Comparison of ENCODE assay signal across 13 cellular contexts in the genomic region with DNA sequence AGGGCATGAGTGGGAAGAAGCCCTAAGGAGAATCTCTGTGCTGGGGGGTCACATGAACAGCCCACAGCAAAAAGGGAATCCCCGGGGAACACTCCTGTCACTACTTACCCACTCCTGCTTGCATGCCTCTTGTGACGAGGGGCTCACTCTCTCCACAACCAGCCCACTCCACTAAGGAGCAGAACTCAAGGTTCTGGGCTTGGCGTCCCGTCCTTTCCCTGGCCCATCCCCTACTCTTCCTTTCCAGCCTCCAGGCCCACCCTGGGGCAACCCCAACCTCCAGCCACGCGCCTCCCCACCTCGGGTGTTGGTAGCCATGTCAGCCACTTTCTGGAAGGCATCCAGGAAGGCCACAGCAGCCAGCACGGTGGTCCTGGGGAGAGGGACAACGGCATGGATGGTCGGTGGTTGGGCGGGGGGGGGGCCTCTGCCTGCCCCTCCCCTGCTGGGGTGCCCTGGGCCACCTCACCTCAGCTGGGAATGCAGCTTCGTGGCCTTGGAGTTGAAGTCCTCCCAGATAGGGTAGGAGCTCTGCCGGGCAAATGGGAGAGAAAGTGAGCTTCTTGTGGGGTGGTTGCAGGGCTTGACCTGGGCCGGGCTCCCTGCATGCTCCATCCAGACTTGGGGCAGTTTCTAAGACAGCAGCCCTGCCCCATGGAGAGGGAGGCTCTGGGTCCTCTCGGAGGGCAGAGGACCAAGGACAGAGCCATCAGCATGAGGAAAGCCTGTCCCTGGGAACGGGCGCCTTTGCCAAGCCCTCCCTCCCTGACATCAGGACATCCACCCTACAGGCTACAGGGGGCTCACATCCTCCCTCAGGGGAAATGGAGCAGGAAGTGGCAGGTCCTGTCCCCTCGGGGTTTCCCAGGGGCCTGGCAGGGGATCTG. TPM values are rescaled to one million over a fixed set of nuclear protein-coding genes. Genes with fewer than 3 reads are reported as not detected.
DNase-seq lines count a peak whose midpoint lies in the region; ATAC-seq and TF ChIP-seq lines count a peak whose summit lies in the region.
"Had no signal": no experiment of that assay in that cellular context is flagged by ENCODE, and none has a peak within 500 bp of the region (broad histone marks: within the 10 kb centered on the region; RNA-seq: fewer than 3 reads in every experiment).

No MANE protein-coding gene starts in this region.

- peak overlapping the region; percentile 34 for H3K9ac ChIP-seq in Loucy (ENCODE audit: low read depth, low read length, poor library complexity, severe bottlenecking)
- H3K9ac ChIP-seq in mesenchymal stem cell (ENCODE audit: low read length) = peak overlapping the region; percentile 24

- H2AFZ ChIP-seq in Loucy (ENCODE audit: low read length) (no peak overlapping the region), mesenchymal stem cell (ENCODE audit: low read depth, low read length) (no peak overlapping the region)

- H3K18ac ChIP-seq in mesenchymal stem cell (ENCODE audit: low read depth in 1 of 2, low read length in 2 of 2) = peak overlapping the region; percentile 3 to 42

- no peaks in the 10 kb centered on the region for H3K9me3 ChIP-seq in Loucy (ENCODE audit: insufficient read depth, low read depth, low read length)
- H3K9me3 ChIP-seq in mesenchymal stem cell (ENCODE audit: control insufficient read depth, low read length) = no peaks in the 10 kb centered on the region
- H3K9me3 ChIP-seq in suprapubic skin = no peaks in the 10 kb centered on the region

- H2BK15ac ChIP-seq in mesenchymal stem cell (ENCODE audit: low read depth, poor library complexity, severe bottlenecking) = no peak overlapping the region

- H4K91ac ChIP-seq in mesenchymal stem cell (ENCODE audit: low read length) = peak overlapping the region; percentile 43

- H3K27me3 ChIP-seq in Loucy (ENCODE audit: insufficient read depth, low read length, poor library complexity, severe bottlenecking) (no peaks in the 10 kb centered on the region), dorsolateral prefrontal cortex (no peaks in the 10 kb centered on the region), mesenchymal stem cell (ENCODE audit: control insufficient read depth in 1 of 2, insufficient read depth in 1 of 2, low read length in 2 of 2) (no peaks in the 10 kb centered on the region), suprapubic skin (no peaks in the 10 kb centered on the region)

- H2BK120ac ChIP-seq in mesenchymal stem cell (ENCODE audit: low read depth, low read length) = no peak overlapping the region

- intact Hi-C loops in dorsolateral prefrontal cortex (cut with DNase I) = loop anchor here (1.0 to 5.0 kb wide), 5 partner anchors 44 to 91 kb away; no protein-coding TSS in a partner anchor

- H4K8ac ChIP-seq in mesenchymal stem cell (ENCODE audit: low read length) = no peak overlapping the region

- peak overlapping the region in 1 of 2 experiments; percentile 91 for H3K14ac ChIP-seq in mesenchymal stem cell (ENCODE audit: low read length in 2 of 2)

- no peak for TF ChIP-seq EP300 in suprapubic skin (IDR thresholded peaks at IDR 0.05)

- H3K36me3 ChIP-seq in Loucy (ENCODE audit: insufficient read depth, low read length) (no peaks in the 10 kb centered on the region; the same call in 1 of the 2 replicates), mesenchymal stem cell (ENCODE audit: control insufficient read depth in 1 of 2, insufficient read depth in 2 of 2, low read depth in 1 of 2, low read length in 2 of 2) (peaks cover 48 to 62% of the 10 kb centered on the region in 2 experiments), suprapubic skin (peaks cover 48% of the 10 kb centered on the region)

- no peak for TF ChIP-seq CTCF in Loucy (conservative IDR thresholded peaks at IDR 0.05; ENCODE audit: low read length)
- TF ChIP-seq CTCF in dorsolateral prefrontal cortex (IDR thresholded peaks at IDR 0.05 in 54 of 56, conservative IDR thresholded peaks at IDR 0.05 in 2 of 56; ENCODE audit: low read depth in 1 of 56, partially characterized antibody in 56 of 56) = no peak
- TF ChIP-seq CTCF in suprapubic skin (IDR thresholded peaks at IDR 0.05) = no peak

- no peak for ATAC-seq in HG03097 (IDR thresholded peaks at IDR 0.05; ENCODE audit: low FRiP score, unreplicated experiment)
- ATAC-seq in HG03139 (IDR thresholded peaks at IDR 0.05; ENCODE audit: unreplicated experiment) = no peak
- ATAC-seq in HG03095 (IDR thresholded peaks at IDR 0.05; ENCODE audit: unreplicated experiment) = no peak

- H3K9me2 ChIP-seq in Loucy (replicated peaks; ENCODE audit: low read depth, low read length) = no peaks in the 10 kb centered on the region

- H2BK5ac ChIP-seq in mesenchymal stem cell (ENCODE audit: low read depth, low read length, poor library complexity, severe bottlenecking) = no peak overlapping the region

- WGBS in mesenchymal stem cell = 87% methylated on average over 18 of the region's 18 CpGs
- WGBS in suprapubic skin = 56% methylated on average over 17 of the region's 18 CpGs

- H2AK5ac ChIP-seq in mesenchymal stem cell (ENCODE audit: low read length, severe bottlenecking) = peak overlapping the region; percentile 19

- DNase-seq in dorsolateral prefrontal cortex (no peak), mesenchymal stem cell (peak; percentile 24), suprapubic skin (ENCODE audit: low spot score in 2 of 2) (no peak), HCEC 1CT (no peak)
- DNase-seq: activated CD4-positive, alpha-beta memory T cell treated with anti-CD3 and anti-CD28 coated beads for 36 hours; activated naive CD4-positive, alpha-beta T cell treated with Interleukin-2 at 50 U/mL for 16 hours; CD4-positive, CD25-positive, alpha-beta regulatory T cell; cortex of kidney; NCI-H1694 treated with DMSO at 0.1 percent for 48 hours had no signal

- H3K4me1 ChIP-seq in Loucy (ENCODE audit: insufficient read depth, low read length, poor library complexity, severe bottlenecking) (peaks cover 21% of the 10 kb centered on the region), mesenchymal stem cell (ENCODE audit: control insufficient read depth, insufficient read depth, low read depth, low read length) (peaks cover 45% of the 10 kb centered on the region), suprapubic skin (peaks cover 55% of the 10 kb centered on the region)

- H3K4me2 ChIP-seq in Loucy (ENCODE audit: low read depth, low read length, poor library complexity, severe bottlenecking) (no peak overlapping the region), mesenchymal stem cell (ENCODE audit: low read length, poor library complexity, severe bottlenecking) (no peak overlapping the region)

- H3K79me2 ChIP-seq in Loucy (ENCODE audit: insufficient read depth, low read length) = peaks cover 18% of the 10 kb centered on the region; the same call in 1 of the 2 replicates

- TF ChIP-seq POLR2A in suprapubic skin (IDR thresholded peaks at IDR 0.05) = no peak

- H3F3A ChIP-seq in Loucy (ENCODE audit: low read depth) = no peaks in the 10 kb centered on the region

- H2BK12ac ChIP-seq in mesenchymal stem cell (ENCODE audit: low read length in 2 of 2) = peak overlapping the region in 1 of 2 experiments; percentile 88

- H3K4ac ChIP-seq in mesenchymal stem cell (ENCODE audit: low read depth in 1 of 2, low read length in 2 of 2) = peak overlapping the region in 1 of 2 experiments; percentile 40

- H3K27ac ChIP-seq in dorsolateral prefrontal cortex (peak overlapping the region; percentile 78 to 98 (median 94)), mesenchymal stem cell (ENCODE audit: low read length, poor library complexity, severe bottlenecking) (no peak overlapping the region), suprapubic skin (peak overlapping the region; percentile 70)

- H4K20me1 ChIP-seq in Loucy (ENCODE audit: insufficient read depth, low read length, poor library complexity, severe bottlenecking) = peaks cover 6% of the 10 kb centered on the region

- no peak overlapping the region for H3K4me3 ChIP-seq in Loucy (ENCODE audit: low read length, poor library complexity, severe bottlenecking)
- H3K4me3 ChIP-seq in dorsolateral prefrontal cortex = peak overlapping the region in 53 of 59 donors; percentile 7 to 89 (median 78)
- no peak overlapping the region for H3K4me3 ChIP-seq in mesenchymal stem cell (ENCODE audit: insufficient read depth in 1 of 2, low read depth in 1 of 2, low read length in 2 of 2)
- H3K4me3 ChIP-seq in suprapubic skin = peak overlapping the region; percentile 24

- peak overlapping the region in 1 of 2 experiments; percentile 46 for H3K23ac ChIP-seq in mesenchymal stem cell (ENCODE audit: low read length in 2 of 2)

- H3K79me1 ChIP-seq in mesenchymal stem cell (replicated peaks; ENCODE audit: low read length, poor library complexity, severe bottlenecking) = peaks cover 51% of the 10 kb centered on the region

RNA-seq across cellular contexts. Expression of a gene that starts 5.1 kb away (rescaled TPM):
- total RNA-seq in dorsolateral prefrontal cortex (100 to 1,000 TPM; 135 to 968 (median 301) TPM), suprapubic skin (10 to 100 TPM; 30.1 to 58.7 (median 42.6) TPM)
- polyA plus RNA-seq in mesenchymal stem cell (2013, experiment 1 of 2) = 105 TPM
- polyA plus RNA-seq in mesenchymal stem cell (2013, experiment 2 of 2) = 103 TPM
- polyA plus RNA-seq: CD4-positive, CD25-positive, alpha-beta regulatory T cell had no signal

RNA-seq across cellular contexts. Expression of a gene that starts 34.4 kb away (rescaled TPM):
- 10 to 100 TPM in 117 of 120 experiments, 1 to 10 TPM in 3; 5.0 to 52.7 (median 20.4) TPM for total RNA-seq in dorsolateral prefrontal cortex
- polyA plus RNA-seq in mesenchymal stem cell (2013, experiment 1 of 2) = 0.15 TPM
- polyA plus RNA-seq in mesenchymal stem cell (2013, experiment 2 of 2) = 0.11 TPM
- total RNA-seq in suprapubic skin = 100 to 1,000 TPM in 1 of 4 donors, 10 to 100 TPM in 3; 64.2 to 187 (median 92.5) TPM
- total RNA-seq: activated CD4-positive, alpha-beta memory T cell treated with anti-CD3 and anti-CD28 coated beads for 36 hours; CD4-positive, CD25-positive, alpha-beta regulatory T cell had no signal
- polyA plus RNA-seq: CD4-positive, CD25-positive, alpha-beta regulatory T cell had no signal

Comparison
In these comparisons a context has a peak if more than half of its experiments do, and no peak if none do; other contexts are left out.
1. H3K4me3 ChIP-seq: peak in dorsolateral prefrontal cortex (53 of 59) and suprapubic skin (single experiment); none in Loucy (single experiment) and mesenchymal stem cell (0 of 2).